ENCODE assay signal across 12 cellular contexts in genomic region chr1:178267646-178268094, GRCh38.
DNase-seq lines count a peak whose midpoint lies in the region; ATAC-seq and TF ChIP-seq lines count a peak whose summit lies in the region.
"Had no signal": no experiment of that assay in that cellular context is flagged by ENCODE, and none has a peak within 500 bp of the region (broad histone marks: within the 10 kb centered on the region; RNA-seq: fewer than 3 reads in every experiment).

No MANE protein-coding gene starts in this region.

- no CpG with 5 or more reads among the region's 3 CpGs for WGBS in iPS DF 6.9 (ENCODE audit: insufficient coverage, insufficient read length)
- 19 to 38% methylated on average over 3 of the region's 3 CpGs for WGBS in thyroid gland, 2 donors

- TF ChIP-seq CTCF in thyroid gland (IDR thresholded peaks at IDR 0.05) = no peak

- H3K4me3 ChIP-seq in iPS DF 6.9 (ENCODE audit: low read length) = no peak overlapping the region
- H3K4me3 ChIP-seq in thyroid gland (replicated peaks in 1 of 3) = no peak overlapping the region
- H3K4me3 ChIP-seq: thoracic aorta had no signal

- no peak for TF ChIP-seq POLR2A in thyroid gland (IDR thresholded peaks at IDR 0.05)

- H3K4me1 ChIP-seq in iPS DF 6.9 (ENCODE audit: control insufficient read depth, insufficient read depth, low read length) (peaks cover 10% of the 10 kb centered on the region), thyroid gland (peaks cover 7 to 27% of the 10 kb centered on the region in 2 donors)

- intact Hi-C loops in thyroid gland (cut with DNase I) = no loop called here

- H3K9me3 ChIP-seq in iPS DF 6.9 (ENCODE audit: control insufficient read depth, insufficient read depth, low read length) (no peaks in the 10 kb centered on the region), thyroid gland (no peaks in the 10 kb centered on the region)
- H3K9me3 ChIP-seq: thoracic aorta had no signal

- DNase-seq in HK-2 (ENCODE audit: unreplicated experiment) (peak; percentile 82), amniotic epithelial cell (ENCODE audit: low read depth) (peak; percentile 41), iPS DF 6.9 (ENCODE audit: low read depth, low spot score) (no peak), thyroid gland (peak; percentile 14 to 43), NCI-H2107 treated with DMSO at 0.1 percent for 48 hours (lab: John Stamatoyannopoulos, UW; ENCODE audit: unreplicated experiment) (no peak)
- no peak for DNase-seq in NK-92 treated with Interleukin-12 subunit alpha and Interleukin-12 subunit beta, amount 100 ng/mL, for 24 hours (lab: John Stamatoyannopoulos, UW)
- DNase-seq: activated CD4-positive, alpha-beta T cell treated with anti-CD3 and anti-CD28 coated beads, Interleukin-2, amount 10 ng/mL, durations not matched to agents 24 days and 14 days; activated naive CD4-positive, alpha-beta T cell; MM.1S; NCI-H524 had no signal

- H3K27ac ChIP-seq in iPS DF 6.9 (ENCODE audit: low read length) (peak overlapping the region; percentile 67), thyroid gland (peak overlapping the region in 2 of 3 donors; percentile 24 to 41)
- H3K27ac ChIP-seq: thoracic aorta had no signal

- ATAC-seq in GM19035 (IDR thresholded peaks at IDR 0.05; ENCODE audit: unreplicated experiment) = no peak

- H3K36me3 ChIP-seq in iPS DF 6.9 (ENCODE audit: control insufficient read depth, insufficient read depth, low read length) = no peaks in the 10 kb centered on the region
- H3K36me3 ChIP-seq in thyroid gland = no peaks in the 10 kb centered on the region
- H3K36me3 ChIP-seq: thoracic aorta had no signal

- no peaks in the 10 kb centered on the region for H3K27me3 ChIP-seq in iPS DF 6.9 (ENCODE audit: control insufficient read depth, insufficient read depth, low read length)
- no peaks in the 10 kb centered on the region for H3K27me3 ChIP-seq in thyroid gland

Comparison
In these comparisons a context has a peak if more than half of its experiments do, and no peak if none do; other contexts are left out.
1. DNase-seq: peak in HK-2 (single experiment), amniotic epithelial cell (single experiment) and thyroid gland (2 of 2); none in iPS DF 6.9 (single experiment), NCI-H2107 treated with DMSO at 0.1 percent for 48 hours (single experiment) and NK-92 treated with Interleukin-12 subunit alpha and Interleukin-12 subunit beta, amount 100 ng/mL, for 24 hours (single experiment).